Comparison of ENCODE assay signal across 22 cellular contexts in genomic region chr2:20648831-20649230, GRCh38. TPM values are rescaled to one million over a fixed set of nuclear protein-coding genes. Genes with fewer than 3 reads are reported as not detected.
A peak's percentile ranks its signal among the peaks of the same experiment; 100 is the strongest.
DNase-seq lines count a peak whose midpoint lies in the region; ATAC-seq and TF ChIP-seq lines count a peak whose summit lies in the region.
"Had no signal": no experiment of that assay in that cellular context is flagged by ENCODE, and none has a peak within 500 bp of the region (broad histone marks: within the 10 kb centered on the region; RNA-seq: fewer than 3 reads in every experiment).

No MANE protein-coding gene starts in this region.

- H3K4me2 ChIP-seq in SK-N-SH, result 0 out of 2 replicates have a peak overlapping the region, but pooled peaks have one; percentile 93
- H3K4me2 ChIP-seq: smooth muscle cell had no signal

- H3K9me3 ChIP-seq in SK-N-SH (no peaks in the 10 kb centered on the region), T-helper 17 cell (ENCODE audit: control insufficient read depth, low read length, poor library complexity, severe bottlenecking) (no peaks in the 10 kb centered on the region), sigmoid colon (no peaks in the 10 kb centered on the region)
- H3K9me3 ChIP-seq: pancreas, transverse colon had no signal

- H4K20me1 ChIP-seq in SK-N-SH (ENCODE audit: insufficient read depth), result no peaks in the 10 kb centered on the region

- H3K4me3 ChIP-seq in SK-N-SH (ENCODE audit: low read depth in 2 of 2, low read length in 1 of 2) (no peak overlapping the region), sigmoid colon (peak overlapping the region in 1 of 4 donors; percentile 83)
- H3K4me3 ChIP-seq: pancreas, smooth muscle cell, transverse colon had no signal

- CTCF ChIA-PET in SK-N-SH (lab: Yijun Ruan, JAX), result interaction anchor here (0.6 to 10.9 kb wide), 15 partner anchors 7 to 337 kb away, joined by 3 to 156 read pairs (median 9); no protein-coding TSS in a partner anchor

- H3K36me3 ChIP-seq in SK-N-SH (replicated peaks in 1 of 2; ENCODE audit: control insufficient read depth in 1 of 2, insufficient read depth in 2 of 2, low read length in 1 of 2) (peaks cover 0 to 7% of the 10 kb centered on the region in 2 experiments), sigmoid colon (peaks cover 0 to 27% (median 12%) of the 10 kb centered on the region in 4 donors)
- H3K36me3 ChIP-seq: pancreas, transverse colon had no signal

- H3K27me3 Mint-ChIP-seq in T-helper 17 cell, result no peaks in the 10 kb centered on the region
- H3K27me3 Mint-ChIP-seq in immature natural killer cell (ENCODE audit: low read depth in 3 of 3), result peaks cover 2 to 11% (median 9%) of the 10 kb centered on the region in 3 donors
- H3K27me3 Mint-ChIP-seq: activated T-cell treated with anti-CD3 and anti-CD28 coated beads, Interleukin-2, amount 50 U/mL, for 24 hours had no signal

- peak overlapping the region; percentile 60 for H3K4me3 Mint-ChIP-seq in T-helper 17 cell
- peak overlapping the region in 4 of 5 donors; percentile 10 to 89 (median 56) for H3K4me3 Mint-ChIP-seq in immature natural killer cell

- intact Hi-C loops in sigmoid colon (cut with DNase I), result loop anchor here (10.0 kb wide), 1 partner anchor 514 kb away; no protein-coding TSS in a partner anchor

- peaks cover 4% of the 10 kb centered on the region for H3F3A ChIP-seq in SK-N-SH (replicated peaks; ENCODE audit: insufficient read depth)

- no peak for TF ChIP-seq POLR2A in sigmoid colon (IDR thresholded peaks at IDR 0.05)

- POLR2A ChIA-PET in SK-N-SH (lab: Yijun Ruan, JAX), result interaction anchor here (5.9 kb wide), 1 partner anchor 201 kb away, joined by 40 read pairs; the partner anchor contains the start of gene RHOB

- H3K9me3 Mint-ChIP-seq in immature natural killer cell, result no peaks in the 10 kb centered on the region
- H3K9me3 Mint-ChIP-seq: activated T-cell treated with anti-CD3 and anti-CD28 coated beads, Interleukin-2, amount 50 U/mL, for 24 hours had no signal

- H3K27ac Mint-ChIP-seq in T-helper 17 cell, result peak overlapping the region; percentile 94
- peak overlapping the region; percentile 10 to 94 (median 52) for H3K27ac Mint-ChIP-seq in immature natural killer cell
- H3K27ac Mint-ChIP-seq: activated T-cell treated with anti-CD3 and anti-CD28 coated beads, Interleukin-2, amount 50 U/mL, for 24 hours had no signal

- H2AFZ ChIP-seq in SK-N-SH (ENCODE audit: low read depth), result no peak overlapping the region

- H3K36me3 Mint-ChIP-seq in T-helper 17 cell (ENCODE audit: low read depth), result peaks cover 17% of the 10 kb centered on the region
- peaks cover 0 to 10% (median 10%) of the 10 kb centered on the region in 3 donors for H3K36me3 Mint-ChIP-seq in immature natural killer cell

- TF ChIP-seq RAD21 in SK-N-SH (IDR thresholded peaks at IDR 0.05; ENCODE audit: low read length), result no peak

- TF ChIP-seq CTCF in SK-N-SH (IDR thresholded peaks at IDR 0.05) (no peak), sigmoid colon (IDR thresholded peaks at IDR 0.05) (no peak)

- H3K79me2 ChIP-seq in SK-N-SH (ENCODE audit: insufficient read depth), result no peaks in the 10 kb centered on the region

- H3K9ac ChIP-seq in SK-N-SH, result no peak overlapping the region

- DNase-seq in SK-N-SH, result no peak
- DNase-seq in T-helper 17 cell, result no peak
- DNase-seq in immature natural killer cell, result no peak
- DNase-seq in sigmoid colon, result no peak
- no peak for DNase-seq in T-helper 9 cell
- DNase-seq: activated CD4-positive, alpha-beta T cell treated with anti-CD3 and anti-CD28 coated beads, Interleukin-2, amount 50 U/mL, for 4 hours; activated T-cell treated with anti-CD3 and anti-CD28 coated beads, Interleukin-2, amount 50 U/mL, for 24 hours; C1 segment of cervical spinal cord; central memory CD4-positive, alpha-beta T cell; DMS79; H7; KBM-7; NCI-H2081 treated with DMSO at 0.1 percent for 48 hours; NCI-H526; OCI-M1; transverse colon had no signal

- TF ChIP-seq EP300 in SK-N-SH (IDR thresholded peaks at IDR 0.05; ENCODE audit: borderline replicate concordance in 1 of 2, low read depth in 1 of 2, low read length in 1 of 2), result no peak
- no peak for TF ChIP-seq EP300 in sigmoid colon (IDR thresholded peaks at IDR 0.05)

- no peak overlapping the region for H3K27ac ChIP-seq in SK-N-SH (ENCODE audit: low read depth in 2 of 2, low read length in 1 of 2)
- peak overlapping the region; percentile 89 to 97 (median 92) for H3K27ac ChIP-seq in sigmoid colon
- H3K27ac ChIP-seq: 22Rv1, pancreas had no signal

- no peaks in the 10 kb centered on the region for H3K9me2 ChIP-seq in SK-N-SH

- WGBS in SK-N-SH (ENCODE audit: low lambda C conversion rate), result 96% methylated on average over 9 of the region's 9 CpGs
- 97 to 98% methylated on average over 9 of the region's 9 CpGs for WGBS in sigmoid colon, 2 donors

- peaks cover 43% of the 10 kb centered on the region for H3K4me1 Mint-ChIP-seq in T-helper 17 cell
- peaks cover 39 to 51% of the 10 kb centered on the region in 2 donors for H3K4me1 Mint-ChIP-seq in immature natural killer cell

- H3K4me1 ChIP-seq in SK-N-SH (ENCODE audit: control insufficient read depth in 1 of 2, insufficient read depth in 2 of 2, low read depth in 1 of 2, low read length in 1 of 2) (peaks cover 13 to 18% of the 10 kb centered on the region in 2 experiments; a peak in 2 of 4 replicates), sigmoid colon (peaks cover 0 to 52% (median 43%) of the 10 kb centered on the region in 4 donors)

- H3K27me3 ChIP-seq in SK-N-SH (ENCODE audit: insufficient read depth) (no peaks in the 10 kb centered on the region), sigmoid colon (no peaks in the 10 kb centered on the region)
- H3K27me3 ChIP-seq: pancreas, transverse colon had no signal

- ATAC-seq in SK-N-SH treated with all-trans-retinoic acid at 6 μM for 48 hours, result no peak
- ATAC-seq in T-helper 17 cell, result no peak
- no peak for ATAC-seq in GM21717 (IDR thresholded peaks at IDR 0.05; ENCODE audit: unreplicated experiment)
- ATAC-seq in GM18498 (IDR thresholded peaks at IDR 0.05; ENCODE audit: unreplicated experiment), result no peak
- ATAC-seq: pancreas had no signal

TF ChIP-seq in SK-N-SH, 30 proteins besides CTCF, POLR2A, EP300 and RAD21 (continues in another document):
- TF ChIP-seq RFX5 (IDR thresholded peaks at IDR 0.05; ENCODE audit: low read length), result no peak
- TF ChIP-seq YY1 (IDR thresholded peaks at IDR 0.05; ENCODE audit: low read depth), result no peak
- no peak for TF ChIP-seq CHD2 (IDR thresholded peaks at IDR 0.05; ENCODE audit: low read length, partially characterized antibody)
- no peak for TF ChIP-seq JUND (IDR thresholded peaks at IDR 0.05)
- no peak for TF ChIP-seq RXRA (IDR thresholded peaks at IDR 0.05; ENCODE audit: borderline replicate concordance, low read depth)
- TF ChIP-seq NRF1 (IDR thresholded peaks at IDR 0.05; ENCODE audit: low read depth, low read length), result no peak
- TF ChIP-seq EZH2phosphoT487 (IDR thresholded peaks at IDR 0.05; ENCODE audit: borderline replicate concordance, low read depth), result no peak
- TF ChIP-seq IRF3 (IDR thresholded peaks at IDR 0.05; ENCODE audit: low read depth, low read length), result no peak
- no peak for TF ChIP-seq TEAD4 (IDR thresholded peaks at IDR 0.05; ENCODE audit: borderline replicate concordance, insufficient read depth)

TF ChIP-seq in SK-N-SH treated with all-trans-retinoic acid at 6 μM for 48 hours, 23 proteins besides CTCF, POLR2A, EP300 and RAD21:
- TF ChIP-seq BACH2 (CRISPR knock-in tag; IDR thresholded peaks at IDR 0.05; ENCODE audit: borderline replicate concordance) (no peak), CSRNP3 (CRISPR knock-in tag; IDR thresholded peaks at IDR 0.05) (no peak), TCF4 (CRISPR knock-in tag; IDR thresholded peaks at IDR 0.05; ENCODE audit: borderline replicate concordance) (no peak)

RNA-seq across cellular contexts. Expression of gene HS1BP3, which starts 2.1 kb away (rescaled TPM):
- polyA plus RNA-seq in SK-N-SH (2012; rRNA removed) (18.7 and 20.1 TPM in 2 replicates), immature natural killer cell (10 to 100 TPM; 19.2 to 31.1 (median 25.3) TPM), sigmoid colon (10 to 100 TPM; 25.2 to 36.3 (median 25.3) TPM)
- 9.8 and 14.2 TPM in 2 replicates for polyA plus RNA-seq in SK-N-SH (2012; cell fraction: cytosol; rRNA removed)
- 47.9 and 49.4 TPM in 2 replicates for polyA plus RNA-seq in SK-N-SH (2012; cell fraction: nucleus; rRNA removed)
- total RNA-seq in T-helper 17 cell (10 to 100 TPM; 12.8 to 13.7 TPM), sigmoid colon (10 to 100 TPM; 32.3 to 54.6 (median 41.8) TPM)

RNA-seq across cellular contexts. Expression of gene GDF7, which starts 18.1 kb away (rescaled TPM):
- 0.02 and 0.03 TPM in 2 replicates for polyA plus RNA-seq in SK-N-SH (2012; rRNA removed)
- polyA plus RNA-seq in SK-N-SH (2012; cell fraction: cytosol; rRNA removed), result 0.04 TPM in 2 replicates
- 0.19 TPM in 2 replicates for polyA plus RNA-seq in SK-N-SH (2012; cell fraction: nucleus; rRNA removed)
- total RNA-seq in T-helper 17 cell, result under 1 TPM; 0.16 to 0.72 TPM
- not detected for polyA plus RNA-seq in immature natural killer cell
- 1 to 10 TPM in 1 of 4 donors, under 1 TPM in 3; 0.49 to 1.6 (median 0.77) TPM for total RNA-seq in sigmoid colon
- polyA plus RNA-seq in sigmoid colon, result under 1 TPM; under 0.01 to 0.60 (median under 0.01) TPM
- polyA plus RNA-seq: smooth muscle cell had no signal

Comparison
In these comparisons a context has a peak if more than half of its experiments do, and no peak if none do; other contexts are left out.
1. H3K27ac ChIP-seq: peak in sigmoid colon (4 of 4); none in SK-N-SH (0 of 2).